8 cellular contexts compared by ENCODE assay signal in the genomic region with DNA sequence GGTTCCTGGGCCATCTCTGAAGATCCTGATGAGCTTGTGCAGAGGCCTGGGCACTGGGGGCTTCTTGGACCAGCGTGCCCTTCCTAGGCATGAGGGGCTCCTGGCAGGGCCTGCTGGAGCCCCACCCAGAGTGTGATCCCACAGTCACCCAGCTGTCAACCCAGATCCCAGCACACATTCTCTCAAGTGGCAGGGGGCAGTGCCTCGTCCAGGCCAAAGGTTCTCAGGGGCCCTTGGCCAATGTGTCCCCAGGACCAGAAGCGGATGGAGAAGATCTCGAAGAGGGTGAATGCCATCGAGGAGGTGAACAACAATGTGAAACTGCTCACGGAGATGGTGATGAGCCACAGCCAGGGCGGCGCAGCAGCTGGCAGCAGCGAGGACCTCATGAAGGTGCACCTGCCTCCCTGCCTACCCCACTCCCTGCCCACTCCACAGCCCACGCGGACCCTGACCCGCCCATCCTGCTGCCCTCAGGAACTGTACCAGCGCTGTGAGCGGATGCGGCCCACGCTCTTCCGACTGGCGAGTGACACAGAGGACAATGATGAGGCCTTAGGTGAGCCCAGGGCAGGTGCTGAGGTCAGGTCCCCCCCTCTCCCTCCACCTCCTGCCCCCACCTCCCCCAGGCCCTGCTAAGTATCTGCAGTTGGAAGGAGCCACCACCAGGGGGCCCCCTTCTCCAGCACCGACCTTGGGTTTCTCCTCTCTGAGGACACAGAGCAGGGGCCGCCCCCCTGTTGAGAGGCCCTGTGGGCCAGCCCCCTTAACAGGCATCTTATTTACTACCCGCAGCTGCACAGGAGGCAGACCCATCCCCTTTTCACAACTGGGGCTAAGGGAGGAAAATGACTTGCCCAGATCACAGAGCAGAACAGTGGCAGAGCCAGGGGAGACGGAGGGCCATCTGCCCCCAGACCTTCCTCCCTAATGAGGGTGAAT. TPM values are rescaled to one million over a fixed set of nuclear protein-coding genes. Genes with fewer than 3 reads are reported as not detected.
DNase-seq lines count a peak whose midpoint lies in the region; ATAC-seq and TF ChIP-seq lines count a peak whose summit lies in the region.

No MANE protein-coding gene starts in this region.

- no peak for TF ChIP-seq EP300 in gastroesophageal sphincter (IDR thresholded peaks at IDR 0.05)

- H3K4me2 ChIP-seq in GM23248 (ENCODE audit: unreplicated experiment) = no peak overlapping the region

- H3K79me2 ChIP-seq in GM23248 (ENCODE audit: insufficient read depth) = no peaks in the 10 kb centered on the region

- H3F3A ChIP-seq in GM23248 (ENCODE audit: insufficient read depth) = no peaks in the 10 kb centered on the region

- H3K27ac ChIP-seq in GM23248 (no peak overlapping the region), RWPE2 (ENCODE audit: poor library complexity, severe bottlenecking) (no peak overlapping the region), gastroesophageal sphincter (peak overlapping the region in 2 of 4 donors; percentile 37 to 46), prostate gland (peak overlapping the region in 1 of 2 donors; percentile 3)

- ATAC-seq in RWPE2 (ENCODE audit: low read depth) (peak; percentile 68), gastroesophageal sphincter (peak; percentile 35), HG03039 (IDR thresholded peaks at IDR 0.05; ENCODE audit: unreplicated experiment) (no peak)

- no peaks in the 10 kb centered on the region for H4K20me1 ChIP-seq in GM23248 (ENCODE audit: insufficient read depth)

- no peak for TF ChIP-seq POLR2A in gastroesophageal sphincter (IDR thresholded peaks at IDR 0.05)
- TF ChIP-seq POLR2A in prostate gland (IDR thresholded peaks at IDR 0.05) = no peak

- H3K9me3 ChIP-seq in BE2C (no peaks in the 10 kb centered on the region), GM23248 (ENCODE audit: low read depth) (no peaks in the 10 kb centered on the region), RWPE2 (ENCODE audit: severe bottlenecking) (no peaks in the 10 kb centered on the region), gastroesophageal sphincter (no peaks in the 10 kb centered on the region), prostate gland (no peaks in the 10 kb centered on the region)

- H3K36me3 ChIP-seq in BE2C (peaks cover 17% of the 10 kb centered on the region), GM23248 (ENCODE audit: low read depth) (no peaks in the 10 kb centered on the region), RWPE2 (ENCODE audit: low read depth) (peaks cover 22% of the 10 kb centered on the region), gastroesophageal sphincter (peaks cover 0 to 83% of the 10 kb centered on the region in 2 donors), prostate gland (peaks cover under 1 to 2% of the 10 kb centered on the region in 2 donors)

- no peak overlapping the region for H3K9ac ChIP-seq in GM23248

- 63 to 66% methylated on average over 16 to 22 of the region's 22 CpGs for WGBS in GM23248 (ENCODE audit: low coverage in 1 of 2, low lambda C conversion rate in 2 of 2, missing lambda C conversion rate in 2 of 2), 2 experiments
- 100% methylated on average over 1 of the region's 22 CpGs; no CpG with 5 or more reads in 1 of the 2 donors for WGBS in gastroesophageal sphincter (ENCODE audit: low coverage in 1 of 2), 2 donors
- 66% methylated on average over 22 of the region's 22 CpGs for WGBS in prostate gland

- in situ Hi-C loops in GM23248 (cut with MboI) = loop anchor here (10.0 kb wide), 1 partner anchor 171 kb away; no protein-coding TSS in a partner anchor

- DNase-seq in BE2C (peak; percentile 83), GM23248 (peak; percentile 65), RWPE2 (ENCODE audit: low spot score) (no peak), prostate gland (ENCODE audit: low spot score) (no peak), pons (ENCODE audit: low spot score) (no peak)
- DNase-seq in activated naive CD4-positive, alpha-beta T cell (lab: John Stamatoyannopoulos, UW) = peak; percentile 61 to 74 (median 64)

- H3K4me1 ChIP-seq in BE2C = peaks cover 4% of the 10 kb centered on the region
- H3K4me1 ChIP-seq in GM23248 (ENCODE audit: insufficient read depth) = no peaks in the 10 kb centered on the region
- H3K4me1 ChIP-seq in RWPE2 (ENCODE audit: insufficient read depth, poor library complexity, severe bottlenecking) = no peaks in the 10 kb centered on the region
- H3K4me1 ChIP-seq in gastroesophageal sphincter = peaks cover 0 to 49% (median 20%) of the 10 kb centered on the region in 3 donors
- peaks cover 7% of the 10 kb centered on the region for H3K4me1 ChIP-seq in prostate gland (replicated peaks)

- peak; percentile 79 for TF ChIP-seq CTCF in BE2C (IDR thresholded peaks at IDR 0.05; ENCODE audit: low read depth, low read length)
- peak; percentile 89 for TF ChIP-seq CTCF in RWPE2 (IDR thresholded peaks at IDR 0.05; ENCODE audit: poor library complexity, severe bottlenecking)
- peak in 3 of 4 experiments; percentile 58 to 88 (median 66) for TF ChIP-seq CTCF in gastroesophageal sphincter (IDR thresholded peaks at IDR 0.05)
- TF ChIP-seq CTCF in prostate gland (IDR thresholded peaks at IDR 0.05) = peak; percentile 58 to 85 (median 72)

- H3K9me2 ChIP-seq in GM23248 (ENCODE audit: insufficient read depth) = no peaks in the 10 kb centered on the region

- H2AFZ ChIP-seq in GM23248 = no peak overlapping the region

- no peaks in the 10 kb centered on the region for H3K27me3 ChIP-seq in BE2C
- no peaks in the 10 kb centered on the region for H3K27me3 ChIP-seq in GM23248 (replicated peaks; ENCODE audit: insufficient read depth)
- H3K27me3 ChIP-seq in RWPE2 (ENCODE audit: insufficient read depth, poor library complexity, severe bottlenecking) = no peaks in the 10 kb centered on the region
- H3K27me3 ChIP-seq in gastroesophageal sphincter = no peaks in the 10 kb centered on the region
- H3K27me3 ChIP-seq in prostate gland (replicated peaks; ENCODE audit: insufficient read depth) = no peaks in the 10 kb centered on the region

- no peak overlapping the region for H3K4me3 ChIP-seq in BE2C (ENCODE audit: low read depth, low read length)
- H3K4me3 ChIP-seq in GM23248 = no peak overlapping the region
- no peak overlapping the region for H3K4me3 ChIP-seq in RWPE2 (ENCODE audit: severe bottlenecking)
- no peak overlapping the region for H3K4me3 ChIP-seq in gastroesophageal sphincter
- no peak overlapping the region for H3K4me3 ChIP-seq in prostate gland

- intact Hi-C loops in prostate gland (cut with DNase I) = loop anchor here (2.0 kb wide), 1 partner anchor 57 kb away; no protein-coding TSS in a partner anchor

RNA-seq across cellular contexts. Expression of a gene that starts 14.7 kb away (rescaled TPM):
- 131 TPM for polyA plus RNA-seq in BE2C (2012; ENCODE audit: insufficient read depth, insufficient read length, low read depth)
- 29.7 and 36.9 TPM in 2 replicates for total RNA-seq in GM23248 (2014; rRNA removed; shearing (Covaris generic))
- polyA plus RNA-seq in GM23248 (2016; fragmentation: Nextera tagmentation; extraction: Ambion mirVana) = 29.7 and 29.9 TPM in 2 replicates
- total RNA-seq in gastroesophageal sphincter = 10 to 100 TPM; 37.8 to 46.5 (median 39.1) TPM
- total RNA-seq in prostate gland = 100 to 1,000 TPM in 1 of 2 donors, 10 to 100 TPM in 1; 43.9 to 146 TPM

RNA-seq across cellular contexts. Expression of a gene that starts 16.1 kb away (rescaled TPM):
- polyA plus RNA-seq in BE2C (2012; ENCODE audit: insufficient read depth, insufficient read length, low read depth) = 28.4 TPM
- 2.4 and 9.9 TPM in 2 replicates for total RNA-seq in GM23248 (2014; rRNA removed; shearing (Covaris generic))
- 0.81 and 0.89 TPM in 2 replicates for polyA plus RNA-seq in GM23248 (2016; fragmentation: Nextera tagmentation; extraction: Ambion mirVana)
- total RNA-seq in gastroesophageal sphincter (1 to 10 TPM; 2.9 to 4.9 (median 3.2) TPM), prostate gland (10 to 100 TPM; 10.9 to 12.0 TPM)

RNA-seq across cellular contexts. Expression of a gene that starts 35.2 kb away (rescaled TPM):
- 229 TPM for polyA plus RNA-seq in BE2C (2012; ENCODE audit: insufficient read depth, insufficient read length, low read depth)
- 17.5 and 17.7 TPM in 2 replicates for total RNA-seq in GM23248 (2014; rRNA removed; shearing (Covaris generic))
- polyA plus RNA-seq in GM23248 (2016; fragmentation: Nextera tagmentation; extraction: Ambion mirVana) = 1.9 and 2.1 TPM in 2 replicates
- 10 to 100 TPM in 3 of 4 donors, 1 to 10 TPM in 1; 9.2 to 19.3 (median 17.2) TPM for total RNA-seq in gastroesophageal sphincter
- total RNA-seq in prostate gland = 10 to 100 TPM; 12.9 to 87.8 TPM

RNA-seq across cellular contexts. Expression of a gene that starts 43.5 kb away (rescaled TPM):
- not detected for polyA plus RNA-seq in BE2C (2012; ENCODE audit: insufficient read depth, insufficient read length, low read depth)
- total RNA-seq in GM23248 (2014; rRNA removed; shearing (Covaris generic)) = not detected in 2 replicates
- polyA plus RNA-seq in GM23248 (2016; fragmentation: Nextera tagmentation; extraction: Ambion mirVana) = 0.35 and 0.91 TPM in 2 replicates
- total RNA-seq in gastroesophageal sphincter = not detected
- total RNA-seq in prostate gland = not detected

RNA-seq across cellular contexts. Expression of a gene that starts 52.1 kb away (rescaled TPM):
- 282 TPM for polyA plus RNA-seq in BE2C (2012; ENCODE audit: insufficient read depth, insufficient read length, low read depth)
- total RNA-seq in GM23248 (2014; rRNA removed; shearing (Covaris generic)) = 5,290 and 7,830 TPM in 2 replicates
- 6,727 and 6,984 TPM in 2 replicates for polyA plus RNA-seq in GM23248 (2016; fragmentation: Nextera tagmentation; extraction: Ambion mirVana)
- total RNA-seq in gastroesophageal sphincter (1,000 to 10,000 TPM in 3 of 4 donors, 100 to 1,000 TPM in 1; 747 to 1,092 (median 1,059) TPM), prostate gland (1,000 to 10,000 TPM in 1 of 2 donors, 100 to 1,000 TPM in 1; 365 to 1,063 TPM)

Comparison
In these comparisons a context has a peak if more than half of its experiments do, and no peak if none do; other contexts are left out.
1. DNase-seq: peak in BE2C (single experiment), GM23248 (single experiment) and activated naive CD4-positive, alpha-beta T cell (4 of 4); none in RWPE2 (single experiment), prostate gland (single experiment) and pons (single experiment).
2. Peak in every context shown above with its lines, with median percentiles within 50 percentile points of each other: CTCF ChIP-seq.